22 cellular contexts compared by ENCODE assay signal in the genomic region with DNA sequence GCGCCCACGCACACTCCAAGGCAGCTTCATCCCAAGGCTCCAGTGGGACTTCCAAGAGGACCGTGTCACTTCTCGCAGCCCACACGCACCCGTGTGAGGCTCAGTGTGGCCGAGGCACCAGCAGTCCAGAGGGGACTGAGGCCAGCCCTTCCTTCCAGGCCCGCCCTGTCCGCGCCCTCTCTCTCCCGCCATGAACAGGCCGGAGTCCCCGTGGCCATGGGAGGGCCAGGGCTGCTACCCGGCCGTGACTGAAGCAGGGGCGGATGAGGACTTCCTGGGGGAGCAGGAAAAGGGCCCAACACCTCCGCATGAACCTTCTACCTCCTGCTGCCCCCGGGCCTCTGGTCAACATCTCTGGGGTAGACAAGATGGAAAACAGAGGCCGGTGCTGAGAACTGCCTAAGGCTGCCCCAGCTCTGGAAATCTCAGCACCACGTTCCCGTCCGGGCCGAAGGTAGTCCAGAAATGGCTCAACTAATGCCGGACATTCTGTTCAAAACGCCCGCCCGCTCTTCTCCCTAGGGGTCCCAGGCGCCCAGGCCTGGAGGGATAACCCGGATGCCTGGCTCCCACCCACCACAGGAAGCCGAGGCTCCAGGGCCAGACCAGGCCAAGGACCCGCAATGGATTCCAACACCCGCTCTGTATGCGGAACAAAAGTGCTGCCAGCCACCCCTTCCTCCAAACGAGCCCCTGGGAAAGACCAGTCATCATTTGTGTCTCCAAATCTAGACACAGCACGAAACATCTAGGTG. TPM values are rescaled to one million over a fixed set of nuclear protein-coding genes. Genes with fewer than 3 reads are reported as not detected.
DNase-seq lines count a peak whose midpoint lies in the region; ATAC-seq, FAIRE-seq and TF ChIP-seq lines count a peak whose summit lies in the region.
"Had no signal": no experiment of that assay in that cellular context is flagged by ENCODE, and none has a peak within 500 bp of the region (broad histone marks: within the 10 kb centered on the region; RNA-seq: fewer than 3 reads in every experiment).

No MANE protein-coding gene starts in this region.

- TF ChIP-seq POLR2A in stomach (IDR thresholded peaks at IDR 0.05) = no peak

- intact Hi-C loops in CD4-positive, alpha-beta T cell (cut with DNase I, micrococcal nuclease) = no loop called here
- intact Hi-C loops in stomach (cut with DNase I; ENCODE audit: low total_unique reads) = no loop called here

- H3K4me3 ChIP-seq in bronchial epithelial cell (ENCODE audit: low read depth, low read length) = no peak overlapping the region
- peak overlapping the region in 1 of 4 donors; percentile 33 for H3K4me3 ChIP-seq in stomach
- H3K4me3 ChIP-seq: tibial nerve had no signal

- no peak overlapping the region for H3K27ac ChIP-seq in CD4-positive, alpha-beta T cell (ENCODE audit: low read depth, low read length)
- H3K27ac ChIP-seq in stomach = peak overlapping the region in 1 of 5 donors; percentile 74
- H3K27ac ChIP-seq: brain microvascular endothelial cell, tibial nerve had no signal

- H3K4me3 Mint-ChIP-seq in CD4-positive, alpha-beta T cell = no peak overlapping the region
- no peak overlapping the region for H3K4me3 Mint-ChIP-seq in nephron progenitor cell
- H3K4me3 Mint-ChIP-seq: CD4-positive, CD25-positive, alpha-beta regulatory T cell; HFFc6 had no signal

- CTCF ChIA-PET in CD4-positive, alpha-beta T cell (lab: Charles Lee) = no interaction called here

- peaks cover 48% of the 10 kb centered on the region for H3K36me3 Mint-ChIP-seq in CD4-positive, alpha-beta T cell (ENCODE audit: low read depth)
- peaks cover 6% of the 10 kb centered on the region for H3K36me3 Mint-ChIP-seq in nephron progenitor cell (ENCODE audit: low read depth)

- 93 to 95% (median 94%) methylated on average over 25 to 35 of the region's 35 CpGs for WGBS in stomach, 5 donors

- H3K9me3 ChIP-seq in CD4-positive, alpha-beta T cell (ENCODE audit: control insufficient read depth, low read length) = no peaks in the 10 kb centered on the region
- no peaks in the 10 kb centered on the region for H3K9me3 ChIP-seq in stomach
- H3K9me3 ChIP-seq: tibial nerve had no signal

- no peaks in the 10 kb centered on the region for H3K27me3 Mint-ChIP-seq in CD4-positive, alpha-beta T cell
- H3K27me3 Mint-ChIP-seq in nephron progenitor cell (ENCODE audit: low read depth, poor library complexity) = peaks cover 4% of the 10 kb centered on the region
- H3K27me3 Mint-ChIP-seq: CD4-positive, CD25-positive, alpha-beta regulatory T cell had no signal

- no peak for TF ChIP-seq EP300 in stomach (IDR thresholded peaks at IDR 0.05)

- FAIRE-seq in bronchial epithelial cell (lab: Jason Lieb, UNC) = peak; percentile 82
- FAIRE-seq: GM19239, HTR-8/SVneo, islet of Langerhans had no signal

- peak overlapping the region; percentile 42 for H3K27ac Mint-ChIP-seq in CD4-positive, alpha-beta T cell
- H3K27ac Mint-ChIP-seq in nephron progenitor cell = peak overlapping the region; percentile 78
- H3K27ac Mint-ChIP-seq: HFFc6 had no signal

- no peaks in the 10 kb centered on the region for H3K9me3 Mint-ChIP-seq in CD4-positive, alpha-beta T cell
- no peaks in the 10 kb centered on the region for H3K9me3 Mint-ChIP-seq in nephron progenitor cell
- H3K9me3 Mint-ChIP-seq: CD4-positive, CD25-positive, alpha-beta regulatory T cell; HFFc6 had no signal

- no peaks in the 10 kb centered on the region for H3K27me3 ChIP-seq in CD4-positive, alpha-beta T cell (ENCODE audit: control insufficient read depth, insufficient read depth, low read length)
- no peaks in the 10 kb centered on the region for H3K27me3 ChIP-seq in bronchial epithelial cell (ENCODE audit: control insufficient read depth, insufficient read depth, low read length)
- H3K27me3 ChIP-seq in stomach = no peaks in the 10 kb centered on the region
- H3K27me3 ChIP-seq: brain microvascular endothelial cell, tibial nerve had no signal

- peaks cover 33% of the 10 kb centered on the region for H3K36me3 ChIP-seq in bronchial epithelial cell (ENCODE audit: control insufficient read depth, insufficient read depth, low read length)
- peaks cover 24 to 86% (median 75%) of the 10 kb centered on the region in 4 donors for H3K36me3 ChIP-seq in stomach

- POLR2A ChIA-PET in CD4-positive, alpha-beta T cell (lab: Charles Lee) = no interaction called here

- H3K4me1 Mint-ChIP-seq in CD4-positive, alpha-beta T cell (ENCODE audit: low read depth) = no peaks in the 10 kb centered on the region
- peaks cover 10% of the 10 kb centered on the region for H3K4me1 Mint-ChIP-seq in nephron progenitor cell

- H3K4me1 ChIP-seq in stomach = peaks cover 13 to 40% (median 17%) of the 10 kb centered on the region in 4 donors

- no peak for DNase-seq in CD4-positive, alpha-beta T cell
- DNase-seq in HT-29 (ENCODE audit: low spot score) (peak; percentile 56), bronchial epithelial cell (ENCODE audit: low read depth) (no peak), nephron progenitor cell (no peak), stomach (no peak), RKO (ENCODE audit: low spot score) (no peak), DMS153 treated with DMSO at 0.1 percent for 48 hours (lab: John Stamatoyannopoulos, UW; ENCODE audit: unreplicated experiment) (no peak), NOMO-1 (lab: John Stamatoyannopoulos, UW; ENCODE audit: unreplicated experiment in 2 of 2) (no peak)
- DNase-seq: activated CD4-positive, alpha-beta T cell treated with anti-CD3 and anti-CD28 coated beads, Interleukin-2, amount 50 U/mL, for 1 hour; activated CD8-positive, alpha-beta memory T cell treated with anti-CD3 and anti-CD28 coated beads, Interleukin-2, amount 50 U/mL, for 4 hours; brain microvascular endothelial cell; CD4-positive, CD25-positive, alpha-beta regulatory T cell; DMS153; effector memory CD4-positive, alpha-beta T cell; HFFc6; NCI-H1048; NCI-H187; NCI-H69 had no signal

- ATAC-seq in CD4-positive, alpha-beta T cell (ENCODE audit: poor library complexity) = no peak

- TF ChIP-seq CTCF in CD4-positive, alpha-beta T cell (IDR thresholded peaks at IDR 0.05) = no peak
- no peak for TF ChIP-seq CTCF in bronchial epithelial cell (IDR thresholded peaks at IDR 0.05; ENCODE audit: insufficient read depth, low read length, severe bottlenecking)
- no peak for TF ChIP-seq CTCF in nephron progenitor cell (IDR thresholded peaks at IDR 0.05)
- TF ChIP-seq CTCF in stomach (IDR thresholded peaks at IDR 0.05) = no peak

RNA-seq across cellular contexts. Expression of a gene that starts 32.7 kb away (rescaled TPM):
- total RNA-seq in CD4-positive, alpha-beta T cell = 100 to 1,000 TPM; 161 to 171 TPM
- total RNA-seq in HT-29 (2014; rRNA removed; shearing (Covaris generic)) = 172 and 212 TPM in 2 replicates
- 6.3 and 6.8 TPM in 2 replicates for total RNA-seq in bronchial epithelial cell
- 100 to 1,000 TPM in 1 of 5 donors, 10 to 100 TPM in 3, 1 to 10 TPM in 1; 6.1 to 431 (median 42.6) TPM for total RNA-seq in stomach
- polyA plus RNA-seq in stomach = 10 to 100 TPM; 20.1 to 42.7 (median 34.5) TPM
